ENCODE assay signal across 18 cellular contexts in genomic region chr16:20734782-20735181, GRCh38. TPM values are rescaled to one million over a fixed set of nuclear protein-coding genes. Genes with fewer than 3 reads are reported as not detected.
"Had no signal": no experiment of that assay in that cellular context is flagged by ENCODE, and none has a peak within 500 bp of the region (broad histone marks: within the 10 kb centered on the region; RNA-seq: fewer than 3 reads in every experiment).

No MANE protein-coding gene starts in this region.

- H3K4me1 ChIP-seq: neural progenitor cell, SJCRH30 had no signal

- H3K27me3 ChIP-seq: gastrocnemius medialis, neural progenitor cell, ovary, SJCRH30, upper lobe of left lung had no signal

- H3K27ac ChIP-seq: gastrocnemius medialis, neural progenitor cell, SJCRH30 had no signal

- H3K9me3 Mint-ChIP-seq: activated T-helper 2 cell treated with anti-CD3 and anti-CD28 coated beads, Interferon-gamma antibody, Interleukin-2, Interleukin-4, amounts not matched to agents 10 μg/mL and 5 μg/mL and 100 μg/mL, durations not matched to agents 14 hours and 24 hours and 36 hours; neural progenitor cell; T-helper 2 cell treated with Interferon-gamma antibody and Interleukin-4, amounts not matched to agents 5 μg/mL and 100 μg/mL, for 36 hours had no signal

- H3K36me3 ChIP-seq: ovary had no signal

- H3K4me3 ChIP-seq: gastrocnemius medialis, neural progenitor cell, ovary, SJCRH30, upper lobe of left lung had no signal

- H3K9me3 ChIP-seq: gastrocnemius medialis, ovary, SJCRH30, upper lobe of left lung had no signal

- DNase-seq: activated CD4-positive, alpha-beta T cell treated with anti-CD3 and anti-CD28 coated beads, Interleukin-2, amount 50 U/mL, for 4 hours; activated CD8-positive, alpha-beta memory T cell treated with anti-CD3 and anti-CD28 coated beads, Interleukin-2, amount 50 U/mL, for 48 hours; gastrocnemius medialis; kidney; midbrain; ovary; SJCRH30; stimulated activated CD4-positive, alpha-beta T cell treated with anti-CD3 and anti-CD28 coated beads, Interleukin-4, amount 100 ng/mL, for 4 hours; SW 1271; upper lobe of left lung had no signal

- FAIRE-seq: astrocyte, colon, endothelial cell of umbilical vein, kidney had no signal

- H3K4me3 Mint-ChIP-seq: neural progenitor cell; T-helper 2 cell treated with Interferon-gamma antibody and Interleukin-4, amounts not matched to agents 5 μg/mL and 100 μg/mL, for 36 hours had no signal

- H3K27ac Mint-ChIP-seq: activated T-helper 2 cell treated with anti-CD3 and anti-CD28 coated beads, Interferon-gamma antibody, Interleukin-2, Interleukin-4, amounts not matched to agents 10 μg/mL and 5 μg/mL and 100 μg/mL, durations not matched to agents 14 hours and 24 hours and 36 hours; neural progenitor cell; T-helper 2 cell treated with Interferon-gamma antibody and Interleukin-4, amounts not matched to agents 5 μg/mL and 100 μg/mL, for 36 hours had no signal

- ATAC-seq: gastrocnemius medialis had no signal

RNA-seq across cellular contexts. Expression of gene ACSM1, which starts 37.3 kb away (rescaled TPM):
- total RNA-seq: fibroblast of lung, gastrocnemius medialis, skeletal muscle tissue had no signal
- polyA plus RNA-seq: fibroblast of lung had no signal
